30 cellular contexts compared by ENCODE assay signal in genomic region chr11:130911306-130911705, GRCh38.
"Had no signal": no experiment of that assay in that cellular context is flagged by ENCODE, and none has a peak within 500 bp of the region (broad histone marks: within the 10 kb centered on the region; RNA-seq: fewer than 3 reads in every experiment).

No MANE protein-coding gene starts in this region.

- H3K9me3 ChIP-seq: ascending aorta, MG63, Peyer's patch had no signal

- H3K27me3 ChIP-seq: ascending aorta, cardiac muscle cell, MG63, Peyer's patch had no signal

- H3K4me3 ChIP-seq: ascending aorta, cardiac muscle cell, MG63, Peyer's patch had no signal

- H3K27ac ChIP-seq: ascending aorta, cardiac muscle cell, Peyer's patch, WERI-Rb-1 had no signal

- DNase-seq: activated CD4-positive, alpha-beta T cell treated with anti-CD3 and anti-CD28 coated beads for 36 hours; activated CD4-positive, alpha-beta T cell treated with anti-CD3 and anti-CD28 coated beads, Interleukin-2, amount 10 ng/mL, durations not matched to agents 7 days and 5 days; activated CD4-positive, alpha-beta T cell treated with anti-CD3 and anti-CD28 coated beads, Interleukin-2, amount 50 U/mL, for 48 hours; activated CD8-positive, alpha-beta T cell treated with anti-CD3 and anti-CD28 coated beads, Interleukin-2, amount 10 ng/mL, durations not matched to agents 7 days and 5 days; activated gamma-delta T cell; activated naive CD4-positive, alpha-beta T cell treated with Interleukin-2 at 50 U/mL for 16 hours; activated naive CD8-positive, alpha-beta T cell treated with anti-CD3 and anti-CD28 coated beads, Interleukin-2, amount 10 ng/mL, durations not matched to agents 7 days and 5 days; activated T-cell treated with anti-CD3 and anti-CD28 coated beads, Interleukin-2, amount 50 U/mL, for 24 hours; amygdala; Kasumi-1; KG1; MG63; NCI-H1048; NCI-H146; NCI-H187; NCI-H2029 treated with DMSO at 0.1 percent for 48 hours; NCI-H2107; NCI-H2171; NCI-H510A; NCI-H526; NCI-H748 treated with DMSO at 0.1 percent for 48 hours; NK-92 treated with Interleukin-12 subunit alpha and Interleukin-12 subunit beta, amount 100 ng/mL, for 24 hours; PC-3; Peyer's patch; RPMI8226; SIG-M5; T1000; WERI-Rb-1 had no signal
